1 cellular context compared by ENCODE assay signal in genomic region chr11:19218801-19219460, GRCh38.
TF ChIP-seq lines count a peak whose summit lies in the region.

No MANE protein-coding gene starts in this region.

TF ChIP-seq in SK-N-SH treated with all-trans-retinoic acid at 6 μM for 48 hours, 23 proteins besides CTCF, POLR2A, EP300 and RAD21 (continued from another document):
- TF ChIP-seq, protein P1, sequence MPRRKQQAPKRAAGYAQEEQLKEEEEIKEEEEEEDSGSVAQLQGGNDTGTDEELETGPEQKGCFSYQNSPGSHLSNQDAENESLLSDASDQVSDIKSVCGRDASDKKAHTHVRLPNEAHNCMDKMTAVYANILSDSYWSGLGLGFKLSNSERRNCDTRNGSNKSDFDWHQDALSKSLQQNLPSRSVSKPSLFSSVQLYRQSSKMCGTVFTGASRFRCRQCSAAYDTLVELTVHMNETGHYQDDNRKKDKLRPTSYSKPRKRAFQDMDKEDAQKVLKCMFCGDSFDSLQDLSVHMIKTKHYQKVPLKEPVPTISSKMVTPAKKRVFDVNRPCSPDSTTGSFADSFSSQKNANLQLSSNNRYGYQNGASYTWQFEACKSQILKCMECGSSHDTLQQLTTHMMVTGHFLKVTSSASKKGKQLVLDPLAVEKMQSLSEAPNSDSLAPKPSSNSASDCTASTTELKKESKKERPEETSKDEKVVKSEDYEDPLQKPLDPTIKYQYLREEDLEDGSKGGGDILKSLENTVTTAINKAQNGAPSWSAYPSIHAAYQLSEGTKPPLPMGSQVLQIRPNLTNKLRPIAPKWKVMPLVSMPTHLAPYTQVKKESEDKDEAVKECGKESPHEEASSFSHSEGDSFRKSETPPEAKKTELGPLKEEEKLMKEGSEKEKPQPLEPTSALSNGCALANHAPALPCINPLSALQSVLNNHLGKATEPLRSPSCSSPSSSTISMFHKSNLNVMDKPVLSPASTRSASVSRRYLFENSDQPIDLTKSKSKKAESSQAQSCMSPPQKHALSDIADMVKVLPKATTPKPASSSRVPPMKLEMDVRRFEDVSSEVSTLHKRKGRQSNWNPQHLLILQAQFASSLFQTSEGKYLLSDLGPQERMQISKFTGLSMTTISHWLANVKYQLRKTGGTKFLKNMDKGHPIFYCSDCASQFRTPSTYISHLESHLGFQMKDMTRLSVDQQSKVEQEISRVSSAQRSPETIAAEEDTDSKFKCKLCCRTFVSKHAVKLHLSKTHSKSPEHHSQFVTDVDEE (CRISPR knock-in tag; IDR thresholded peaks at IDR 0.05), result no peak
- TF ChIP-seq ZNF70 (CRISPR knock-in tag; IDR thresholded peaks at IDR 0.05), result no peak
- no peak for TF ChIP-seq TOX (CRISPR knock-in tag; IDR thresholded peaks at IDR 0.05; ENCODE audit: borderline replicate concordance)
